Comparison of ENCODE assay signal across 1 cellular context in the genomic region with DNA sequence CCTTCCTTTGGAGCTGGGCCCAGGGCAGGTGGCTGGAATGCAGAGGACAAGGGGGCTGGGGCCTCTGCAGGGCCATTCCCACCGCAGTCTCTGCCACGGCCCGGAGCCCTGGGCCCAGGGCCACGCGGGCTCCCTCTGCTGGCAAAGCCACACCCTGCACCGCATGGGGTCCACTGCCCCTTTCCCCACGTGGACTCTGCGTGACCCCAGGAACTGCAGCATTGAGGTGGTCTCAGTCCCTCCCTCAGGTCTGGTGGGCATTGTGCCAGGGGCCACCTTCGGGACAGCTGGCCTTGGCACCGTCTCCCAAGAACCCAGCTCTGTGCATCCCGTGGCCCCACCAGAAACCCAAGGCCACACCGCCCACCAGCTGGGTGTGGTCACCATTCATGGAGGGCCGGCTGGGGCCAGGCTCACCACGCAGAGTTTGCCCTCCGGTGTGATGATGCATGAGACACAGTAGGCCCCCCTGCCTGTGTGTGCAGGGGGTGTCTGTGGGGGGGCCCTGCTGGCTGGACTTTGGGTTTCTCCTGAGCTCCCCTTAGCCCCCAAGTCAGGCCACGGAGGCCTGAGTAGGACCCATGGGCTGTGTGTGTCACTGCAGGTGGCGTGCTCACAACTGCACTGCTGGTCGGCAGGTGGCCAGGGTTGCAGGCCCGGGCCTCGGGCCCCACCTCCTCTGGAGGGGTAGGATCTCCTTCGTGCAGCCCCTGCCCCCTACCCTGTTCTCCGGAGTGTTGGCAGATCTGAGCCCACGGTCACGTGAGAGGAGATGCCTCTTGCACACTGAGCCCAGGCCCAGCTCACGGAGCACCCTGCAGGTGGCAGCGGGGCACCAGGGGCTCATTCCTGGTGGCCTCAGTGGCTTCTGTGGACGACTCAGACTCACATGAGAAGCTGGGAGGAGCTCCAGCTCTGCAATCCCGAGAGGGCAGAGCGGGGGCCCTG.
A peak's percentile ranks its signal among the peaks of the same experiment; 100 is the strongest.
TF ChIP-seq lines count a peak whose summit lies in the region.

No MANE protein-coding gene starts in this region.

TF ChIP-seq in GM12878, 131 proteins besides CTCF, POLR2A, EP300 and RAD21:
- TF ChIP-seq LARP7 (IDR thresholded peaks at IDR 0.05) (peak; percentile 56; the same call in 1 of the 2 replicates), BHLHE40 (IDR thresholded peaks at IDR 0.05; ENCODE audit: borderline replicate concordance in 1 of 2, low read depth in 2 of 2, low read length in 1 of 2) (peak in 1 of 2 experiments; percentile 81; a peak in 2 of 4 replicates), RUNX3 (IDR thresholded peaks at IDR 0.05; ENCODE audit: low read length) (peak; percentile 48), IKZF1 (conservative IDR thresholded peaks at IDR 0.05) (peak; percentile 21), SMC3 (IDR thresholded peaks at IDR 0.05; ENCODE audit: borderline replicate concordance, low read length) (peak; percentile 73; the same call in 1 of the 2 replicates), ZNF207 (IDR thresholded peaks at IDR 0.05; ENCODE audit: borderline replicate concordance) (peak; percentile 21; the same call in 1 of the 2 replicates), CBX3 (IDR thresholded peaks at IDR 0.05; ENCODE audit: borderline replicate concordance, low read depth) (no peak), MTA3 (IDR thresholded peaks at IDR 0.05; ENCODE audit: borderline replicate concordance, low read length) (no peak), MXI1 (IDR thresholded peaks at IDR 0.05; ENCODE audit: low read depth, low read length) (0 out of 2 replicates have a peak, but pooled peaks have one; percentile 33), YY1 (IDR thresholded peaks at IDR 0.05; ENCODE audit: low read depth, low read length) (peak; percentile 73), SMAD1 (IDR thresholded peaks at IDR 0.05; ENCODE audit: low read depth, partially characterized antibody) (no peak), NR2F1 (conservative IDR thresholded peaks at IDR 0.05) (peak; percentile 36; the same call in 1 of the 2 replicates), GATAD2B (conservative IDR thresholded peaks at IDR 0.05; ENCODE audit: low read depth) (peak; percentile 66; the same call in 1 of the 2 replicates), CHD2 (IDR thresholded peaks at IDR 0.05; ENCODE audit: borderline replicate concordance, low read depth, low read length) (0 out of 2 replicates have a peak, but pooled peaks have one; percentile 21), NFIC (IDR thresholded peaks at IDR 0.05; ENCODE audit: low read depth, low read length) (no peak)
- TF ChIP-seq, protein P1, sequence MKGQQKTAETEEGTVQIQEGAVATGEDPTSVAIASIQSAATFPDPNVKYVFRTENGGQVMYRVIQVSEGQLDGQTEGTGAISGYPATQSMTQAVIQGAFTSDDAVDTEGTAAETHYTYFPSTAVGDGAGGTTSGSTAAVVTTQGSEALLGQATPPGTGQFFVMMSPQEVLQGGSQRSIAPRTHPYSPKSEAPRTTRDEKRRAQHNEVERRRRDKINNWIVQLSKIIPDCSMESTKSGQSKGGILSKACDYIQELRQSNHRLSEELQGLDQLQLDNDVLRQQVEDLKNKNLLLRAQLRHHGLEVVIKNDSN (IDR thresholded peaks at IDR 0.05; ENCODE audit: borderline replicate concordance, extremely low read length, insufficient read depth, low read depth, low read length) = peak; percentile 47
- TF ChIP-seq, protein P2, sequence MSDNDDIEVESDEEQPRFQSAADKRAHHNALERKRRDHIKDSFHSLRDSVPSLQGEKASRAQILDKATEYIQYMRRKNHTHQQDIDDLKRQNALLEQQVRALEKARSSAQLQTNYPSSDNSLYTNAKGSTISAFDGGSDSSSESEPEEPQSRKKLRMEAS (IDR thresholded peaks at IDR 0.05; ENCODE audit: low read depth, low read length) = 0 out of 2 replicates have a peak, but pooled peaks have one; percentile 44
- TF ChIP-seq, protein P3, sequence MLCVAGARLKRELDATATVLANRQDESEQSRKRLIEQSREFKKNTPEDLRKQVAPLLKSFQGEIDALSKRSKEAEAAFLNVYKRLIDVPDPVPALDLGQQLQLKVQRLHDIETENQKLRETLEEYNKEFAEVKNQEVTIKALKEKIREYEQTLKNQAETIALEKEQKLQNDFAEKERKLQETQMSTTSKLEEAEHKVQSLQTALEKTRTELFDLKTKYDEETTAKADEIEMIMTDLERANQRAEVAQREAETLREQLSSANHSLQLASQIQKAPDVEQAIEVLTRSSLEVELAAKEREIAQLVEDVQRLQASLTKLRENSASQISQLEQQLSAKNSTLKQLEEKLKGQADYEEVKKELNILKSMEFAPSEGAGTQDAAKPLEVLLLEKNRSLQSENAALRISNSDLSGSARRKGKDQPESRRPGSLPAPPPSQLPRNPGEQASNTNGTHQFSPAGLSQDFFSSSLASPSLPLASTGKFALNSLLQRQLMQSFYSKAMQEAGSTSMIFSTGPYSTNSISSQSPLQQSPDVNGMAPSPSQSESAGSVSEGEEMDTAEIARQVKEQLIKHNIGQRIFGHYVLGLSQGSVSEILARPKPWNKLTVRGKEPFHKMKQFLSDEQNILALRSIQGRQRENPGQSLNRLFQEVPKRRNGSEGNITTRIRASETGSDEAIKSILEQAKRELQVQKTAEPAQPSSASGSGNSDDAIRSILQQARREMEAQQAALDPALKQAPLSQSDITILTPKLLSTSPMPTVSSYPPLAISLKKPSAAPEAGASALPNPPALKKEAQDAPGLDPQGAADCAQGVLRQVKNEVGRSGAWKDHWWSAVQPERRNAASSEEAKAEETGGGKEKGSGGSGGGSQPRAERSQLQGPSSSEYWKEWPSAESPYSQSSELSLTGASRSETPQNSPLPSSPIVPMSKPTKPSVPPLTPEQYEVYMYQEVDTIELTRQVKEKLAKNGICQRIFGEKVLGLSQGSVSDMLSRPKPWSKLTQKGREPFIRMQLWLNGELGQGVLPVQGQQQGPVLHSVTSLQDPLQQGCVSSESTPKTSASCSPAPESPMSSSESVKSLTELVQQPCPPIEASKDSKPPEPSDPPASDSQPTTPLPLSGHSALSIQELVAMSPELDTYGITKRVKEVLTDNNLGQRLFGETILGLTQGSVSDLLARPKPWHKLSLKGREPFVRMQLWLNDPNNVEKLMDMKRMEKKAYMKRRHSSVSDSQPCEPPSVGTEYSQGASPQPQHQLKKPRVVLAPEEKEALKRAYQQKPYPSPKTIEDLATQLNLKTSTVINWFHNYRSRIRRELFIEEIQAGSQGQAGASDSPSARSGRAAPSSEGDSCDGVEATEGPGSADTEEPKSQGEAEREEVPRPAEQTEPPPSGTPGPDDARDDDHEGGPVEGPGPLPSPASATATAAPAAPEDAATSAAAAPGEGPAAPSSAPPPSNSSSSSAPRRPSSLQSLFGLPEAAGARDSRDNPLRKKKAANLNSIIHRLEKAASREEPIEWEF (IDR thresholded peaks at IDR 0.05; ENCODE audit: insufficient replicate concordance, low read depth, low read length) = no peak
- TF ChIP-seq, protein P4, sequence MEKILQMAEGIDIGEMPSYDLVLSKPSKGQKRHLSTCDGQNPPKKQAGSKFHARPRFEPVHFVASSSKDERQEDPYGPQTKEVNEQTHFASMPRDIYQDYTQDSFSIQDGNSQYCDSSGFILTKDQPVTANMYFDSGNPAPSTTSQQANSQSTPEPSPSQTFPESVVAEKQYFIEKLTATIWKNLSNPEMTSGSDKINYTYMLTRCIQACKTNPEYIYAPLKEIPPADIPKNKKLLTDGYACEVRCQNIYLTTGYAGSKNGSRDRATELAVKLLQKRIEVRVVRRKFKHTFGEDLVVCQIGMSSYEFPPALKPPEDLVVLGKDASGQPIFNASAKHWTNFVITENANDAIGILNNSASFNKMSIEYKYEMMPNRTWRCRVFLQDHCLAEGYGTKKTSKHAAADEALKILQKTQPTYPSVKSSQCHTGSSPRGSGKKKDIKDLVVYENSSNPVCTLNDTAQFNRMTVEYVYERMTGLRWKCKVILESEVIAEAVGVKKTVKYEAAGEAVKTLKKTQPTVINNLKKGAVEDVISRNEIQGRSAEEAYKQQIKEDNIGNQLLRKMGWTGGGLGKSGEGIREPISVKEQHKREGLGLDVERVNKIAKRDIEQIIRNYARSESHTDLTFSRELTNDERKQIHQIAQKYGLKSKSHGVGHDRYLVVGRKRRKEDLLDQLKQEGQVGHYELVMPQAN (conservative IDR thresholded peaks at IDR 0.05) = 0 out of 2 replicates have a peak, but pooled peaks have one; percentile 45
TF ChIP-seq in GM12878: peak in this region for 14.
